14 cellular contexts compared by ENCODE assay signal in the genomic region with DNA sequence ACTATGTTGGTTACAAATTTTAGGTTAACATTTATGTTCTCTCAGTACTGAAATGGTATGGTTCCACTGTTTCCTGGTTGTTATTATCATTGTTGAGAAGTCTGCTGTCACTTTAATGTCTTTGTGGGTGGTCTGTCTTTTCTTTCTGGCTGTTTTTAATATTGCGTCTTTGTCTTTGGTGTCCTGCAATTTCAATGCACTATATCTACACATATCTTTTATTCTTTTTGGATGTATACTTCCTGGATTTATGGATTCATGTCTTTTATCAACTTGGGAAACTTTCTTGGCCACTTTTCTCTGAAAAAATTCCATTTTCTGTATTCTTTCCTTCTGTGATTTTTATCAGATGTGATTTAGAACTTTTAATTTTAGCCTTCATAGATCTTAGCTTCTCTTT.
A peak's percentile ranks its signal among the peaks of the same experiment; 100 is the strongest.
DNase-seq lines count a peak whose midpoint lies in the region; ATAC-seq, FAIRE-seq and TF ChIP-seq lines count a peak whose summit lies in the region.
"Had no signal": no experiment of that assay in that cellular context is flagged by ENCODE, and none has a peak within 500 bp of the region (broad histone marks: within the 10 kb centered on the region; RNA-seq: fewer than 3 reads in every experiment).

No MANE protein-coding gene starts in this region.

- no peak for TF ChIP-seq POLR2A in HCT116 (IDR thresholded peaks at IDR 0.05; ENCODE audit: borderline replicate concordance, extremely low read depth, insufficient read depth, insufficient read length)
- no peak for TF ChIP-seq POLR2A in H1 (IDR thresholded peaks at IDR 0.05; ENCODE audit: control extremely low read depth in 1 of 2, low read depth in 2 of 2, low read length in 2 of 2)

- ATAC-seq in HCT116 (no peak), GM18868 (IDR thresholded peaks at IDR 0.05; ENCODE audit: unreplicated experiment) (no peak)

- CTCF ChIA-PET in HCT116 (lab: Charles Lee) = no interaction called here
- CTCF ChIA-PET in H1 (lab: Charles Lee; ENCODE audit: partially characterized antibody) = no interaction called here

- H2AFZ ChIP-seq in HCT116 (ENCODE audit: low read depth, low read length, poor library complexity, severe bottlenecking) (no peak overlapping the region), OCI-LY3 (ENCODE audit: low read depth, low read length) (no peak overlapping the region), H1 (ENCODE audit: low read length) (no peak overlapping the region)

- intact Hi-C loops in HCT116 (cut with micrococcal nuclease) = no loop called here

- H2BK15ac ChIP-seq in H1 (ENCODE audit: low read length) = no peak overlapping the region

- H3K9me3 ChIP-seq in HCT116 (ENCODE audit: control insufficient read depth in 1 of 2, insufficient read depth in 1 of 2, low read depth in 1 of 2, low read length in 2 of 2) = peaks cover 9 to 17% of the 10 kb centered on the region in 2 experiments; a peak in 3 of 4 replicates
- H3K9me3 ChIP-seq in OCI-LY3 (ENCODE audit: insufficient read depth, low read length) = peaks cover 36% of the 10 kb centered on the region
- peaks cover 6 to 17% of the 10 kb centered on the region in 2 experiments for H3K9me3 ChIP-seq in H1 (ENCODE audit: insufficient read depth in 2 of 2, low read depth in 1 of 2, low read length in 1 of 2)

- no peak overlapping the region for H3K23ac ChIP-seq in H1 (ENCODE audit: insufficient read length)

- WGBS in H1 (ENCODE audit: extremely low coverage in 1 of 2, insufficient coverage in 1 of 2, insufficient read length in 1 of 2, insufficient replicate concordance in 2 of 2, low coverage in 1 of 2, low lambda C conversion rate in 2 of 2, missing lambda C conversion rate in 1 of 2), 2 experiments = 96% methylated on average over 1 of the region's 1 CpG; no CpG with 5 or more reads in 1 of the 2 experiments

- H3K4me2 ChIP-seq in HCT116 (ENCODE audit: low read length) (no peak overlapping the region), OCI-LY3 (ENCODE audit: low read length) (no peak overlapping the region), H1 (ENCODE audit: insufficient read depth in 1 of 2, low read depth in 2 of 2, low read length in 2 of 2) (no peak overlapping the region)

- no peak overlapping the region for H3K56ac ChIP-seq in H1 (replicated peaks; ENCODE audit: insufficient read length, low read depth, low read length)

- H3K9me2 ChIP-seq in HCT116 (ENCODE audit: insufficient read depth) = no peaks in the 10 kb centered on the region

- H3K27me3 ChIP-seq in HCT116 (ENCODE audit: insufficient read depth, low read length) (no peaks in the 10 kb centered on the region), OCI-LY3 (ENCODE audit: low read depth, low read length) (no peaks in the 10 kb centered on the region), H1 (replicated peaks in 1 of 4; ENCODE audit: control insufficient read depth in 3 of 4, extremely low read depth in 1 of 4, insufficient read depth in 3 of 4, low read length in 3 of 4) (no peaks in the 10 kb centered on the region; a peak in 1 of 7 replicates)
- H3K27me3 ChIP-seq: BLaER1 treated with 17β-estradiol and CSF1 and Interleukin-3, amounts not matched to agents 10 nM and 100 nM had no signal

- no peak overlapping the region for H2BK12ac ChIP-seq in H1 (ENCODE audit: low read depth, low read length)

- H2BK5ac ChIP-seq in H1 (ENCODE audit: low read depth, low read length) = no peak overlapping the region

- H2BK120ac ChIP-seq in H1 (replicated peaks; ENCODE audit: low read depth, low read length) = no peak overlapping the region

- no peak for TF ChIP-seq EP300 in H1 (IDR thresholded peaks at IDR 0.05; ENCODE audit: borderline replicate concordance in 1 of 2, low read depth in 2 of 2, low read length in 2 of 2)

- POLR2A ChIA-PET in HCT116 (lab: Charles Lee) = no interaction called here
- POLR2A ChIA-PET in H1 (lab: Charles Lee; ENCODE audit: partially characterized antibody) = no interaction called here

- no peak overlapping the region for H3K27ac ChIP-seq in HCT116 (ENCODE audit: low read depth, low read length)
- peak overlapping the region; percentile 99; the same call in 1 of the 2 replicates for H3K27ac ChIP-seq in OCI-LY3 (ENCODE audit: low read length)
- H3K27ac ChIP-seq in H1 (ENCODE audit: low read depth, low read length) = no peak overlapping the region

- H4K20me1 ChIP-seq in HCT116 (ENCODE audit: insufficient read depth) = no peaks in the 10 kb centered on the region
- no peaks in the 10 kb centered on the region for H4K20me1 ChIP-seq in OCI-LY3 (ENCODE audit: insufficient read depth, low read length)
- H4K20me1 ChIP-seq in H1 (replicated peaks in 1 of 2; ENCODE audit: control insufficient read depth in 1 of 2, insufficient read depth in 2 of 2, low read length in 2 of 2) = no peaks in the 10 kb centered on the region
- H4K20me1 ChIP-seq: BLaER1 treated with 17β-estradiol and CSF1 and Interleukin-3, amounts not matched to agents 10 nM and 100 nM had no signal

- H3K18ac ChIP-seq in H1 (ENCODE audit: extremely low read depth, low read length) = no peak overlapping the region

- no peak for TF ChIP-seq RAD21 in HCT116 (IDR thresholded peaks at IDR 0.05; ENCODE audit: low read depth)
- no peak for TF ChIP-seq RAD21 in H1 (IDR thresholded peaks at IDR 0.05 in 1 of 2, conservative IDR thresholded peaks at IDR 0.05 in 1 of 2; ENCODE audit: low read depth in 2 of 2, low read length in 2 of 2)

- no peaks in the 10 kb centered on the region for H3K79me1 ChIP-seq in H1 (ENCODE audit: low read depth, low read length)

- no peak overlapping the region for H3K4ac ChIP-seq in H1 (replicated peaks; ENCODE audit: insufficient read length, low read depth, low read length)

- H3K4me3 ChIP-seq in HCT116 (replicated peaks in 1 of 2; ENCODE audit: low read depth in 1 of 2, low read length in 2 of 2) (no peak overlapping the region), OCI-LY3 (ENCODE audit: low read length) (no peak overlapping the region), H1 (ENCODE audit: extremely low read depth in 1 of 4, insufficient read depth in 2 of 4, low read depth in 3 of 4, low read length in 4 of 4) (no peak overlapping the region)
- H3K4me3 ChIP-seq: BLaER1 treated with 17β-estradiol and CSF1 and Interleukin-3, amounts not matched to agents 10 nM and 100 nM had no signal

- H3K9ac ChIP-seq in HCT116 (ENCODE audit: low read length) (no peak overlapping the region), OCI-LY3 (ENCODE audit: low read length) (no peak overlapping the region), H1 (replicated peaks in 1 of 4; ENCODE audit: extremely low read depth in 1 of 4, low read depth in 3 of 4, low read length in 3 of 4) (no peak overlapping the region)
- H3K9ac ChIP-seq: BLaER1 treated with 17β-estradiol and CSF1 and Interleukin-3, amounts not matched to agents 10 nM and 100 nM had no signal

- TF ChIP-seq CTCF in HCT116 (IDR thresholded peaks at IDR 0.05 in 2 of 3, conservative IDR thresholded peaks at IDR 0.05 in 1 of 3; ENCODE audit: borderline replicate concordance in 1 of 3, insufficient read depth in 1 of 3, low read depth in 2 of 3, low read length in 2 of 3) (no peak), OCI-LY3 (IDR thresholded peaks at IDR 0.05; ENCODE audit: low read depth, low read length) (no peak), H1 (IDR thresholded peaks at IDR 0.05; ENCODE audit: control extremely low read depth in 1 of 3, insufficient read depth in 1 of 3, low read depth in 1 of 3, low read length in 3 of 3) (no peak)

- H4K91ac ChIP-seq in H1 (replicated peaks; ENCODE audit: insufficient read length, low read length) = no peak overlapping the region

- DNase-seq in NOMO-1 (lab: John Stamatoyannopoulos, UW; ENCODE audit: unreplicated experiment in 2 of 2) (peak; percentile 3 to 6), NOMO-1 treated with dmso at 0.1 percent for 144 hours (lab: John Stamatoyannopoulos, UW; ENCODE audit: unreplicated experiment) (no peak), HCT116 (ENCODE audit: low read depth, low spot score) (no peak), H1 (ENCODE audit: low read depth in 1 of 2, low spot score in 2 of 2) (no peak), epidermal melanocyte (ENCODE audit: insufficient read length, low spot score) (no peak)
- DNase-seq: 8988T; AML-193; Calu3; CD4-positive, CD25-positive, alpha-beta regulatory T cell; DMS 273 treated with DMSO at 0.1 percent for 48 hours; HCEC 1CT had no signal

- H3K79me2 ChIP-seq in HCT116 (ENCODE audit: insufficient read depth, low read length) (no peaks in the 10 kb centered on the region), OCI-LY3 (ENCODE audit: low read length) (no peaks in the 10 kb centered on the region), H1 (ENCODE audit: control insufficient read depth in 1 of 2, insufficient read depth in 2 of 2, low read length in 2 of 2) (no peaks in the 10 kb centered on the region)

- FAIRE-seq in H1 (lab: Jason Lieb, UNC) = peak; percentile 32

- H4K5ac ChIP-seq in H1 (ENCODE audit: insufficient read length, low read depth, low read length) = no peak overlapping the region

- no peaks in the 10 kb centered on the region; the same call in 1 of the 2 replicates for H3K23me2 ChIP-seq in H1 (ENCODE audit: low read depth, low read length)

- BruUV-seq in HCT116 (replicated peaks; lab: Mats Ljungman, UMichigan) = no TSS peak

- H3K4me1 ChIP-seq in HCT116 (ENCODE audit: control insufficient read depth in 1 of 2, insufficient read depth in 2 of 2, low read length in 2 of 2) (no peaks in the 10 kb centered on the region), OCI-LY3 (ENCODE audit: low read length) (peaks cover 45% of the 10 kb centered on the region), H1 (replicated peaks in 1 of 4; ENCODE audit: control insufficient read depth in 3 of 4, insufficient read depth in 4 of 4, low read length in 3 of 4) (peaks cover 0 to 2% (median 0%) of the 10 kb centered on the region in 4 experiments; a peak in 1 of 7 replicates)

- RAD21 ChIA-PET in HCT116 (lab: Charles Lee; ENCODE audit: low non-redundant PET in 1 of 2, low total read pairs in 2 of 2, uncharacterized antibody in 2 of 2, unreplicated experiment in 2 of 2) = no interaction called here

- H3K14ac ChIP-seq in H1 (ENCODE audit: insufficient read length) = no peak overlapping the region

- H2BK20ac ChIP-seq in H1 (ENCODE audit: low read length) = no peak overlapping the region

- no peak overlapping the region for H4K8ac ChIP-seq in H1 (ENCODE audit: extremely low read depth, insufficient read depth, low read length)

- no peak overlapping the region for H2AK5ac ChIP-seq in H1 (ENCODE audit: low read depth, low read length)

- H3K36me3 ChIP-seq in HCT116 (ENCODE audit: control insufficient read depth in 1 of 2, insufficient read depth in 2 of 2, low read length in 2 of 2) (no peaks in the 10 kb centered on the region), OCI-LY3 (replicated peaks; ENCODE audit: low read depth, low read length) (peaks cover 40% of the 10 kb centered on the region), H1 (ENCODE audit: control insufficient read depth in 2 of 4, insufficient read depth in 4 of 4, low read length in 3 of 4) (no peaks in the 10 kb centered on the region)

TF ChIP-seq in H1, 55 proteins besides CTCF, POLR2A, EP300 and RAD21 (continues in another document):
- TF ChIP-seq SIN3A (conservative IDR thresholded peaks at IDR 0.05 in 1 of 2, IDR thresholded peaks at IDR 0.05 in 1 of 2; ENCODE audit: low read depth in 1 of 2, low read length in 2 of 2) = no peak
- TF ChIP-seq CREB1 (IDR thresholded peaks at IDR 0.05) = no peak
- TF ChIP-seq KDM5A (IDR thresholded peaks at IDR 0.05; ENCODE audit: low read length) = no peak
- TF ChIP-seq JUND (IDR thresholded peaks at IDR 0.05; ENCODE audit: low read length) = no peak
- TF ChIP-seq FOSL1 (IDR thresholded peaks at IDR 0.05; ENCODE audit: insufficient read depth, low read depth, low read length) = no peak

Comparison
In these comparisons a context has a peak if more than half of its experiments do, and no peak if none do; other contexts are left out.
1. DNase-seq: peak in NOMO-1 (2 of 2); none in NOMO-1 treated with dmso at 0.1 percent for 144 hours (single experiment), HCT116 (single experiment), H1 (0 of 2) and epidermal melanocyte (single experiment).